Comparison of ENCODE assay signal across 15 cellular contexts in the genomic region with DNA sequence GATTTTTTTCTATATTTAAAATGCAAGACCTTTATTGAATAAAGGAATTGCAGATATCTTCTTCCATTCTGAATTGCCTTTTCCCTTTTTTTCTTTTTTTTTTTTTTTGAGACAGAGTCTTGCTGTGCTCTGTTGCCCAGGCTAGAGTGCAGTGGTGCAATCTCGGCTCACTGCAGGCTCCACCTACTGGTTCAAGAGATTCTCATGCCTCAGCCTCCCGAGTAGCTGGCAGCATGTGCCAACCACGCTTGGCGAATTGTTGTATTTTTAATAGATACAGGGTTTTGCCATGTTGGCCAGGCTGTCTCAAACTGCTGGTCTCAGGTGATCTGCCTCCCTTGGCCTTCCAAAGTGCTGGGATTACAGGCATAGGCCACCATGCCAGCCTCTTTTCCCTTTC.
DNase-seq lines count a peak whose midpoint lies in the region; ATAC-seq and TF ChIP-seq lines count a peak whose summit lies in the region.
"Had no signal": no experiment of that assay in that cellular context is flagged by ENCODE, and none has a peak within 500 bp of the region (broad histone marks: within the 10 kb centered on the region; RNA-seq: fewer than 3 reads in every experiment).

No MANE protein-coding gene starts in this region.

- H3K4me1 Mint-ChIP-seq in WTC11: peaks cover 4% of the 10 kb centered on the region

- H3K9ac ChIP-seq in Karpas-422 (ENCODE audit: low read length) (no peak overlapping the region), neural cell (ENCODE audit: low read length) (no peak overlapping the region), neuronal stem cell (ENCODE audit: low read depth, low read length, poor library complexity) (no peak overlapping the region)

- H2BK12ac ChIP-seq in neuronal stem cell (ENCODE audit: low read length): no peak overlapping the region

- no peak overlapping the region for H3K27ac Mint-ChIP-seq in WTC11

- no peaks in the 10 kb centered on the region for H4K20me1 ChIP-seq in Karpas-422 (ENCODE audit: insufficient read depth, low read depth, low read length)
- no peaks in the 10 kb centered on the region for H4K20me1 ChIP-seq in neural cell (ENCODE audit: insufficient read depth)

- H3K36me3 Mint-ChIP-seq in WTC11: no peaks in the 10 kb centered on the region

- H2AFZ ChIP-seq in Karpas-422 (ENCODE audit: low read length) (no peak overlapping the region), neural cell (ENCODE audit: low read depth, low read length) (no peak overlapping the region), neuronal stem cell (ENCODE audit: low read length) (no peak overlapping the region)

- TF ChIP-seq CTCF in WTC11 (IDR thresholded peaks at IDR 0.05) (no peak), neural cell (IDR thresholded peaks at IDR 0.05; ENCODE audit: poor library complexity, severe bottlenecking) (no peak), ascending aorta (IDR thresholded peaks at IDR 0.05) (no peak)

- no peaks in the 10 kb centered on the region for H3K27me3 Mint-ChIP-seq in WTC11 (ENCODE audit: low read depth)

- H3K79me2 ChIP-seq in Karpas-422 (ENCODE audit: low read length) (no peaks in the 10 kb centered on the region), neural cell (replicated peaks; ENCODE audit: insufficient read depth, low read length) (no peaks in the 10 kb centered on the region)

- no peak overlapping the region for H2BK15ac ChIP-seq in neuronal stem cell (ENCODE audit: low read length)

- H4K91ac ChIP-seq in neuronal stem cell (ENCODE audit: low read depth, low read length, poor library complexity): no peak overlapping the region

- no peaks in the 10 kb centered on the region for H3K9me3 Mint-ChIP-seq in WTC11

- H3F3A ChIP-seq in neural cell (ENCODE audit: insufficient read depth, low read length, poor library complexity, severe bottlenecking): no peaks in the 10 kb centered on the region

- no peak for TF ChIP-seq EP300 in neural cell (conservative IDR thresholded peaks at IDR 0.05; ENCODE audit: poor library complexity, severe bottlenecking)

- intact Hi-C loops in ascending aorta (cut with DNase I): no loop called here

- H2AK5ac ChIP-seq in neuronal stem cell (ENCODE audit: low read depth, low read length): no peak overlapping the region

- no peaks in the 10 kb centered on the region for H3K79me1 ChIP-seq in neuronal stem cell (ENCODE audit: low read depth, low read length)

- TF ChIP-seq RAD21 in neural cell (conservative IDR thresholded peaks at IDR 0.05): peak; percentile 9

- no peak overlapping the region for H3K23ac ChIP-seq in neuronal stem cell (ENCODE audit: low read depth, low read length, poor library complexity)

- H3K36me3 ChIP-seq in Karpas-422 (ENCODE audit: insufficient read depth, low read length): no peaks in the 10 kb centered on the region
- no peaks in the 10 kb centered on the region for H3K36me3 ChIP-seq in neural cell (ENCODE audit: insufficient read depth, low read length)
- no peaks in the 10 kb centered on the region for H3K36me3 ChIP-seq in ascending aorta
- no peaks in the 10 kb centered on the region for H3K36me3 ChIP-seq in neuronal stem cell (replicated peaks in 1 of 2; ENCODE audit: control insufficient read depth in 2 of 2, insufficient read depth in 2 of 2, low read length in 2 of 2)
- H3K36me3 ChIP-seq: spleen had no signal

- H3K27me3 ChIP-seq in Karpas-422 (ENCODE audit: low read length) (no peaks in the 10 kb centered on the region), neural cell (ENCODE audit: insufficient read depth, low read depth, low read length) (no peaks in the 10 kb centered on the region), ascending aorta (no peaks in the 10 kb centered on the region), neuronal stem cell (ENCODE audit: control insufficient read depth in 3 of 3, insufficient read depth in 3 of 3, low read depth in 1 of 3, low read length in 3 of 3) (no peaks in the 10 kb centered on the region)
- H3K27me3 ChIP-seq: dorsolateral prefrontal cortex, spleen had no signal

- no peak overlapping the region for H3K4me2 ChIP-seq in Karpas-422 (ENCODE audit: low read depth, low read length, poor library complexity, severe bottlenecking)
- H3K4me2 ChIP-seq in neural cell (ENCODE audit: low read length): no peak overlapping the region
- no peak overlapping the region for H3K4me2 ChIP-seq in neuronal stem cell (ENCODE audit: insufficient read depth, low read length, poor library complexity, severe bottlenecking)

- no peak overlapping the region for H2BK120ac ChIP-seq in neuronal stem cell (ENCODE audit: low read depth, low read length)

- no peak overlapping the region for H3K4ac ChIP-seq in neuronal stem cell (ENCODE audit: low read length)

- H4K8ac ChIP-seq in neuronal stem cell (ENCODE audit: low read depth, low read length): no peak overlapping the region

- POLR2A ChIA-PET in WTC11 (lab: Charles Lee): interaction anchor here (0.7 kb wide), 1 partner anchor 603 kb away, joined by 4 read pairs; no protein-coding TSS in a partner anchor

- no peak overlapping the region for H2BK5ac ChIP-seq in neuronal stem cell (ENCODE audit: low read length)

- H3K27ac ChIP-seq in Karpas-422 (ENCODE audit: low read length): no peak overlapping the region
- no peak overlapping the region for H3K27ac ChIP-seq in neural cell (ENCODE audit: low read length)
- H3K27ac ChIP-seq in ascending aorta: no peak overlapping the region
- H3K27ac ChIP-seq in neuronal stem cell (replicated peaks; ENCODE audit: low read length): no peak overlapping the region
- H3K27ac ChIP-seq: dorsolateral prefrontal cortex, spleen had no signal

- H3K9me3 ChIP-seq in Karpas-422 (ENCODE audit: low read length): no peaks in the 10 kb centered on the region
- no peaks in the 10 kb centered on the region for H3K9me3 ChIP-seq in neural cell (ENCODE audit: low read length)
- no peaks in the 10 kb centered on the region for H3K9me3 ChIP-seq in ascending aorta
- no peaks in the 10 kb centered on the region for H3K9me3 ChIP-seq in neuronal stem cell (replicated peaks in 1 of 2; ENCODE audit: control insufficient read depth in 2 of 2, insufficient read depth in 1 of 2, low read depth in 1 of 2, low read length in 2 of 2)

- WGBS in neuronal stem cell (ENCODE audit: extremely low coverage in 2 of 2, insufficient read length in 2 of 2, insufficient replicate concordance in 1 of 2), 2 donors: no CpG with 5 or more reads among the region's 4 CpGs

- no peak overlapping the region for H3K14ac ChIP-seq in neuronal stem cell (ENCODE audit: low read length)

- ATAC-seq in WTC11 (0 out of 2 replicates have a peak, but pooled peaks have one; percentile 46), HG02970 (IDR thresholded peaks at IDR 0.05; ENCODE audit: low FRiP score, unreplicated experiment) (no peak)

- DNase-seq in NCI-H1417 (lab: John Stamatoyannopoulos, UW) (peak in 2 of 3 experiments; percentile 3 to 27), NCI-H1417 treated with DMSO at 0.1 percent for 48 hours (lab: John Stamatoyannopoulos, UW) (no peak), Karpas-422 (peak; percentile 46), WTC11 (ENCODE audit: low spot score) (peak; percentile 13), ascending aorta (ENCODE audit: low spot score in 2 of 2) (no peak), neuronal stem cell (ENCODE audit: low spot score) (no peak)
- DNase-seq: activated CD4-positive, alpha-beta T cell treated with anti-CD3 and anti-CD28 coated beads, Interleukin-2, amount 50 U/mL, for 48 hours; activated effector memory CD4-positive, alpha-beta T cell treated with Interleukin-2 at 50 U/mL for 16 hours; COR-L47; dorsolateral prefrontal cortex; Kasumi-1; spleen; T-helper 9 cell had no signal

- H3K4me3 Mint-ChIP-seq in WTC11: no peak overlapping the region

- H3K4me3 ChIP-seq in Karpas-422 (ENCODE audit: low read length) (no peak overlapping the region), neural cell (ENCODE audit: low read length) (no peak overlapping the region), ascending aorta (no peak overlapping the region), neuronal stem cell (ENCODE audit: low read length in 2 of 2) (no peak overlapping the region)
- H3K4me3 ChIP-seq: dorsolateral prefrontal cortex, spleen had no signal

- CTCF ChIA-PET in WTC11 (lab: Charles Lee): interaction anchor here (0.7 to 1.0 kb wide), 6 partner anchors 83 to 809 kb away, joined by 3 to 4 read pairs (median 3); no protein-coding TSS in a partner anchor

- H3K9me2 ChIP-seq in Karpas-422 (replicated peaks; ENCODE audit: insufficient read depth, low read length) (no peaks in the 10 kb centered on the region), neural cell (ENCODE audit: insufficient read depth, low read length) (no peaks in the 10 kb centered on the region)

- H3K18ac ChIP-seq in neuronal stem cell (ENCODE audit: low read length): no peak overlapping the region

- H3K4me1 ChIP-seq in Karpas-422 (ENCODE audit: low read length) (no peaks in the 10 kb centered on the region), ascending aorta (no peaks in the 10 kb centered on the region), neuronal stem cell (ENCODE audit: control insufficient read depth in 2 of 2, insufficient read depth in 1 of 2, low read depth in 1 of 2, low read length in 2 of 2) (no peaks in the 10 kb centered on the region)
- H3K4me1 ChIP-seq: spleen had no signal

TF ChIP-seq in WTC11, 78 proteins besides CTCF, POLR2A, EP300 and RAD21 (continues in another document):
- TF ChIP-seq, protein P1, sequence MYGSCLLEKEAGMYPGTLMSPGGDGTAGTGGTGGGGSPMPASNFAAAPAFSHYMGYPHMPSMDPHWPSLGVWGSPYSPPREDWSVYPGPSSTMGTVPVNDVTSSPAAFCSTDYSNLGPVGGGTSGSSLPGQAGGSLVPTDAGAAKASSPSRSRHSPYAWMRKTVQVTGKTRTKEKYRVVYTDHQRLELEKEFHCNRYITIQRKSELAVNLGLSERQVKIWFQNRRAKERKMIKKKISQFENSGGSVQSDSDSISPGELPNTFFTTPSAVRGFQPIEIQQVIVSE (CRISPR knock-in tag; IDR thresholded peaks at IDR 0.05; ENCODE audit: borderline replicate concordance): no peak
- no peak for TF ChIP-seq ZBTB21 (CRISPR knock-in tag; IDR thresholded peaks at IDR 0.05; ENCODE audit: borderline replicate concordance)

TF ChIP-seq in neural cell, 6 proteins besides CTCF, POLR2A, EP300 and RAD21 (continues in another document):
- TF ChIP-seq POLR2AphosphoS5 (IDR thresholded peaks at IDR 0.05): no peak

Comparison
In these comparisons a context has a peak if more than half of its experiments do, and no peak if none do; other contexts are left out.
1. DNase-seq: peak in NCI-H1417 (2 of 3), Karpas-422 (single experiment) and WTC11 (single experiment); none in NCI-H1417 treated with DMSO at 0.1 percent for 48 hours (single experiment), ascending aorta (0 of 2) and neuronal stem cell (single experiment).